In genomic region chr7:116145245-116145852, GRCh38 we compare ENCODE assay signal across 1 cellular context.
TF ChIP-seq lines count a peak whose summit lies in the region.

No MANE protein-coding gene starts in this region.

TF ChIP-seq in K562, 482 proteins besides CTCF, POLR2A, EP300 and RAD21 (continued from another document):
- TF ChIP-seq ADNP (tag; IDR thresholded peaks at IDR 0.05) (no peak), SMARCE1 (IDR thresholded peaks at IDR 0.05) (no peak), HNRNPH1 (optimal IDR thresholded peaks at IDR 0.05; ENCODE audit: low read depth, low read length) (no peak), TFE3 (CRISPR knock-in tag; IDR thresholded peaks at IDR 0.05) (no peak)
